Comparison of ENCODE assay signal across 9 cellular contexts in genomic region chr17:27323538-27324212, GRCh38. TPM values are rescaled to one million over a fixed set of nuclear protein-coding genes. Genes with fewer than 3 reads are reported as not detected.
DNase-seq lines count a peak whose midpoint lies in the region; ATAC-seq and TF ChIP-seq lines count a peak whose summit lies in the region.
"Had no signal": no experiment of that assay in that cellular context is flagged by ENCODE, and none has a peak within 500 bp of the region (broad histone marks: within the 10 kb centered on the region; RNA-seq: fewer than 3 reads in every experiment).

No MANE protein-coding gene starts in this region.

- no peak for TF ChIP-seq CTCF in cardiac fibroblast (IDR thresholded peaks at IDR 0.05; ENCODE audit: low read depth, low read length)
- TF ChIP-seq CTCF in uterus (IDR thresholded peaks at IDR 0.05) = no peak

- intact Hi-C loops in uterus (cut with DNase I; ENCODE audit: low total_unique reads) = no loop called here

- H3K27me3 ChIP-seq in uterus = no peaks in the 10 kb centered on the region
- H3K27me3 ChIP-seq: BLaER1 treated with 17β-estradiol and CSF1 and Interleukin-3, amounts not matched to agents 10 nM and 100 nM had no signal

- H3K36me3 ChIP-seq in uterus = no peaks in the 10 kb centered on the region

- peak overlapping the region; percentile 53 to 57 for H3K27ac ChIP-seq in uterus

- no peaks in the 10 kb centered on the region for H3K9me3 ChIP-seq in uterus

- H3K4me3 ChIP-seq in cardiac fibroblast (replicated peaks in 1 of 2; ENCODE audit: low read depth in 2 of 2, low read length in 2 of 2) = no peak overlapping the region
- no peak overlapping the region for H3K4me3 ChIP-seq in uterus
- H3K4me3 ChIP-seq: BLaER1 treated with 17β-estradiol and CSF1 and Interleukin-3, amounts not matched to agents 10 nM and 100 nM had no signal

- ATAC-seq in HG03520 (IDR thresholded peaks at IDR 0.05; ENCODE audit: unreplicated experiment) (no peak), HG03521 (IDR thresholded peaks at IDR 0.05; ENCODE audit: unreplicated experiment) (no peak), HG03159 (IDR thresholded peaks at IDR 0.05; ENCODE audit: unreplicated experiment) (no peak)

- DNase-seq in SIG-M5 treated with dmso at 0.1 percent for 504 hours (lab: John Stamatoyannopoulos, UW; ENCODE audit: unreplicated experiment) (peak; percentile 11), SIG-M5 (lab: John Stamatoyannopoulos, UW) (no peak), cardiac fibroblast (ENCODE audit: low read depth in 2 of 2) (peak; percentile 86 to 94), left kidney (ENCODE audit: low read depth, low spot score) (peak; percentile 57), uterus (peak; percentile 68 to 69)

- peaks cover 9 to 18% of the 10 kb centered on the region in 2 donors for H3K4me1 ChIP-seq in uterus

- TF ChIP-seq POLR2A in uterus (IDR thresholded peaks at IDR 0.05) = no peak

RNA-seq across cellular contexts. Expression of gene WSB1, which starts 29.8 kb away (rescaled TPM):
- total RNA-seq in uterus = 100 to 1,000 TPM; 140 to 421 (median 354) TPM
